10 cellular contexts compared by ENCODE assay signal in the genomic region with DNA sequence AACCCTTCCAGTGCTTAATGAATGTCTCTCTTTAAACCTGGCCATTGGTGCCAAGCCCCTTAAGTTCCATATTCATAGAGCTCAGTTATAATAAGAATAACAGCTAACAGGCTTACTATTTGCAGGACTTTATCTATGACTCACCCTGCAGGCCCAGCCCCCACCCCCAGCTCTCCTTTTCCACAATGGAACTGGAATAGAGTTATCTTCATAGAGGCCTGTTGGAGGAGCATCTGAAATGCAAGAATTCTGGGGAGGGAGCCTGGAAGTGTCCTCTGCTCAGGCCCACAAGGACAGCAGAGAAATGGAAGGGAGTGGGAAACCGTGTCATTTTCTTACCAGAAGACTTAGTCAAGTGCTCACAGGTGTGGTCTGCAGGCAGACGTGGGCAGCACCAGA. TPM values are rescaled to one million over a fixed set of nuclear protein-coding genes. Genes with fewer than 3 reads are reported as not detected.
DNase-seq lines count a peak whose midpoint lies in the region; ATAC-seq, FAIRE-seq and TF ChIP-seq lines count a peak whose summit lies in the region.
"Had no signal": no experiment of that assay in that cellular context is flagged by ENCODE, and none has a peak within 500 bp of the region (broad histone marks: within the 10 kb centered on the region; RNA-seq: fewer than 3 reads in every experiment).

No MANE protein-coding gene starts in this region.

- POLR2A ChIA-PET in A549 (lab: Yijun Ruan, JAX) = no interaction called here

- H3K9me3 ChIP-seq in A549 (no peaks in the 10 kb centered on the region), suprapubic skin (no peaks in the 10 kb centered on the region)

- TF ChIP-seq POLR2A in A549 (IDR thresholded peaks at IDR 0.05; ENCODE audit: low read length) = no peak
- no peak for TF ChIP-seq POLR2A in suprapubic skin (IDR thresholded peaks at IDR 0.05)

- no peak overlapping the region for H3K4me3 ChIP-seq in A549
- no peak overlapping the region for H3K4me3 ChIP-seq in suprapubic skin

- H3K27ac ChIP-seq in A549 = no peak overlapping the region
- no peak overlapping the region for H3K27ac ChIP-seq in suprapubic skin

- peak overlapping the region in 3 of 6 donors; percentile 1 to 57 (median 22) for H3K27ac Mint-ChIP-seq in immature natural killer cell

- ATAC-seq in A549 (no peak), HG02798 (IDR thresholded peaks at IDR 0.05; ENCODE audit: poor library complexity, unreplicated experiment) (peak; percentile 10), GM21528 (IDR thresholded peaks at IDR 0.05; ENCODE audit: low FRiP score, unreplicated experiment) (no peak), GM21723 (IDR thresholded peaks at IDR 0.05; ENCODE audit: unreplicated experiment) (no peak)
- ATAC-seq: effector memory CD8-positive, alpha-beta T cell had no signal

- H3K9me3 Mint-ChIP-seq in immature natural killer cell = no peaks in the 10 kb centered on the region
- H3K9me3 Mint-ChIP-seq: effector memory CD8-positive, alpha-beta T cell had no signal

- H3K36me3 Mint-ChIP-seq in immature natural killer cell = no peaks in the 10 kb centered on the region

- H3K27me3 Mint-ChIP-seq in immature natural killer cell (ENCODE audit: low read depth in 3 of 3) = peaks cover 1 to 14% (median 6%) of the 10 kb centered on the region in 3 donors

- no peak for FAIRE-seq in A549 (lab: Jason Lieb, UNC)

- DNase-seq in A549 (ENCODE audit: low read depth in 1 of 2, low spot score in 1 of 2) (no peak), amniotic epithelial cell (ENCODE audit: low read depth) (peak; percentile 79), immature natural killer cell (no peak), suprapubic skin (ENCODE audit: low spot score in 2 of 2) (no peak), NCI-H1694 treated with DMSO at 0.1 percent for 48 hours (lab: John Stamatoyannopoulos, UW) (no peak)

- peaks cover 8% of the 10 kb centered on the region for H3K27me3 ChIP-seq in suprapubic skin

- H3K4me2 ChIP-seq in A549 = 0 out of 3 replicates have a peak overlapping the region, but pooled peaks have one; percentile 10

- TF ChIP-seq EP300 in A549 (IDR thresholded peaks at IDR 0.05) (no peak), suprapubic skin (IDR thresholded peaks at IDR 0.05) (no peak)

- CTCF ChIA-PET in A549 (lab: Yijun Ruan, JAX) = interaction anchor here (0.5 to 1.4 kb wide), 3 partner anchors 9 to 554 kb away, joined by 3 to 5 read pairs (median 3); no protein-coding TSS in a partner anchor

- H3K4me1 Mint-ChIP-seq in immature natural killer cell = peaks cover 23 to 26% of the 10 kb centered on the region in 2 donors

- TF ChIP-seq RAD21 in A549 (conservative IDR thresholded peaks at IDR 0.05 in 1 of 2, IDR thresholded peaks at IDR 0.05 in 1 of 2) = no peak

- no peaks in the 10 kb centered on the region for H3K36me3 ChIP-seq in suprapubic skin

- no peak for TF ChIP-seq CTCF in A549 (IDR thresholded peaks at IDR 0.05)
- TF ChIP-seq CTCF in suprapubic skin (IDR thresholded peaks at IDR 0.05) = no peak

- no peaks in the 10 kb centered on the region for H3K4me1 ChIP-seq in A549
- peaks cover 7% of the 10 kb centered on the region for H3K4me1 ChIP-seq in suprapubic skin

- H3K4me3 Mint-ChIP-seq in immature natural killer cell = peak overlapping the region; percentile 29 to 81 (median 69)

- WGBS in A549 (ENCODE audit: missing lambda C conversion rate) = 14% methylated on average over 2 of the region's 2 CpGs
- 30% methylated on average over 2 of the region's 2 CpGs for WGBS in suprapubic skin

TF ChIP-seq in A549, 52 proteins besides CTCF, POLR2A, EP300 and RAD21:
- TF ChIP-seq MYC (IDR thresholded peaks at IDR 0.05; ENCODE audit: borderline replicate concordance, low read length) (no peak), FOSL2 (IDR thresholded peaks at IDR 0.05) (no peak), FOSL2 (CRISPR knock-in tag; IDR thresholded peaks at IDR 0.05) (0 out of 2 replicates have a peak, but pooled peaks have one; percentile 23)
TF ChIP-seq in A549: peak in this region for 1.

RNA-seq across cellular contexts. Expression of gene SEMA5B, which starts 52.8 kb away (rescaled TPM):
- polyA plus RNA-seq in A549 (2011; rRNA removed) (0.01 TPM in 1 of 2 replicates, not detected in the other), A549 (2017; fragmentation: RNase III; extraction: RNeasy Plus Mini Kit Qiagen cat#74134 plus additional on column Dnase treatment) (0.03 to 0.04 TPM (median 0.03 TPM) in 3 replicates), immature natural killer cell (not detected)
- polyA plus RNA-seq in A549 (2012; cell fraction: cytosol; rRNA removed) = 0.01 TPM in 2 replicates
- polyA plus RNA-seq in A549 (2012; cell fraction: nucleus; rRNA removed) = 0.04 and 0.06 TPM in 2 replicates
- not detected in 2 replicates for polyA minus RNA-seq in A549 (2011; rRNA and poly(A)+ RNA removed)
- total RNA-seq in suprapubic skin = 1 to 10 TPM in 3 of 4 donors, not detected in 1; 1.4 to 2.0 (median 1.8) TPM
- total RNA-seq: T-helper 2 cell treated with Interferon-gamma antibody and Interleukin-4, amounts not matched to agents 100 ng/mL and 5 ng/mL, for 36 hours had no signal
